8 cellular contexts compared by ENCODE assay signal in genomic region chr6:166381733-166382499, GRCh38. TPM values are rescaled to one million over a fixed set of nuclear protein-coding genes. Genes with fewer than 3 reads are reported as not detected.
DNase-seq lines count a peak whose midpoint lies in the region; ATAC-seq, FAIRE-seq and TF ChIP-seq lines count a peak whose summit lies in the region.

No MANE protein-coding gene starts in this region.

- POLR2A ChIA-PET in naive thymus-derived CD8-positive, alpha-beta T cell (lab: Charles Lee): interaction anchor here (0.6 to 1.8 kb wide), 5 partner anchors 29 to 106 kb away, joined by 3 to 5 read pairs (median 4); no protein-coding TSS in a partner anchor

- no peaks in the 10 kb centered on the region for H3K27me3 ChIP-seq in esophagus muscularis mucosa

- intact Hi-C loops in CD14-positive monocyte (cut with micrococcal nuclease): loop anchor here (2.0 to 10.0 kb wide), 4 partner anchors 39 to 245 kb away; partner anchors contain the start of genes RPS6KA2 (in 2 of the 2) and SFT2D1 (in 1 of the 2)
- intact Hi-C loops in esophagus muscularis mucosa (cut with DNase I): no loop called here

- H3K4me1 Mint-ChIP-seq in CD14-positive monocyte: peaks cover 14% of the 10 kb centered on the region
- peaks cover 6 to 21% (median 13%) of the 10 kb centered on the region in 4 donors for H3K4me1 Mint-ChIP-seq in naive thymus-derived CD8-positive, alpha-beta T cell

- peak overlapping the region; percentile 81 to 96 (median 82) for H3K4me3 ChIP-seq in esophagus muscularis mucosa

- ATAC-seq in HG03432 (IDR thresholded peaks at IDR 0.05; ENCODE audit: unreplicated experiment): peak; percentile 52
- ATAC-seq in naive thymus-derived CD8-positive, alpha-beta T cell: peak; percentile 21 to 45

- FAIRE-seq in GM19239 (lab: Jason Lieb, UNC): peak; percentile 90

- H3K9me3 Mint-ChIP-seq in CD14-positive monocyte: no peaks in the 10 kb centered on the region
- no peaks in the 10 kb centered on the region for H3K9me3 Mint-ChIP-seq in naive thymus-derived CD8-positive, alpha-beta T cell

- WGBS in esophagus muscularis mucosa: under 1% methylated on average over 14 of the region's 49 CpGs

- H3K27ac ChIP-seq in esophagus muscularis mucosa (replicated peaks in 1 of 4): peak overlapping the region; percentile 91 to 94 (median 92)

- H3K4me3 Mint-ChIP-seq in CD14-positive monocyte: peak overlapping the region; percentile 94 to 95
- peak overlapping the region; percentile 87 to 97 (median 92) for H3K4me3 Mint-ChIP-seq in naive thymus-derived CD8-positive, alpha-beta T cell

- H3K27me3 Mint-ChIP-seq in CD14-positive monocyte (ENCODE audit: low read depth in 3 of 3): no peaks in the 10 kb centered on the region
- H3K27me3 Mint-ChIP-seq in naive thymus-derived CD8-positive, alpha-beta T cell: no peaks in the 10 kb centered on the region

- no peaks in the 10 kb centered on the region for H3K9me3 ChIP-seq in esophagus muscularis mucosa

- TF ChIP-seq CTCF in CD14-positive monocyte (IDR thresholded peaks at IDR 0.05) (peak; percentile 95), esophagus muscularis mucosa (IDR thresholded peaks at IDR 0.05) (peak; percentile 78 to 81 (median 80))

- H3K27ac Mint-ChIP-seq in CD14-positive monocyte: peak overlapping the region; percentile 88 to 95 (median 91)
- peak overlapping the region; percentile 74 to 95 (median 92) for H3K27ac Mint-ChIP-seq in naive thymus-derived CD8-positive, alpha-beta T cell

- no peaks in the 10 kb centered on the region for H3K36me3 ChIP-seq in esophagus muscularis mucosa

- H3K4me1 ChIP-seq in esophagus muscularis mucosa: peaks cover 14 to 36% (median 24%) of the 10 kb centered on the region in 4 donors

- no peak for TF ChIP-seq EP300 in esophagus muscularis mucosa (IDR thresholded peaks at IDR 0.05)

- DNase-seq in CD14-positive monocyte (ENCODE audit: low spot score): peak; percentile 61
- no peak for DNase-seq in GM19239 (ENCODE audit: insufficient read length, low spot score)
- peak; percentile 59 to 77 for DNase-seq in NOMO-1 (lab: John Stamatoyannopoulos, UW; ENCODE audit: unreplicated experiment in 2 of 2)
- peak; percentile 53 for DNase-seq in activated T-cell treated with anti-CD3 and anti-CD28 coated beads for 1 hour (ENCODE audit: low read depth)
- no peak for DNase-seq in esophagus muscularis mucosa (ENCODE audit: extremely low spot score)
- DNase-seq in naive thymus-derived CD8-positive, alpha-beta T cell: peak; percentile 36 to 73 (median 65)
- peak; percentile 66 for DNase-seq in stimulated activated naive CD4-positive, alpha-beta T cell treated with Interleukin-2 at 50 U/mL for 16 hours (lab: John Stamatoyannopoulos, UW)

- peaks cover 4% of the 10 kb centered on the region in 2 donors for H3K36me3 Mint-ChIP-seq in CD14-positive monocyte
- peaks cover 0 to 2% (median 0%) of the 10 kb centered on the region in 3 donors for H3K36me3 Mint-ChIP-seq in naive thymus-derived CD8-positive, alpha-beta T cell

- no peak for TF ChIP-seq POLR2A in esophagus muscularis mucosa (IDR thresholded peaks at IDR 0.05; ENCODE audit: low read depth)

RNA-seq across cellular contexts. Expression of gene MPC1, which starts 0.8 kb away (rescaled TPM):
- 100 to 1,000 TPM; 104 to 122 TPM for polyA plus RNA-seq in CD14-positive monocyte
- 10 to 100 TPM; 54.7 to 68.1 (median 63.1) TPM for total RNA-seq in esophagus muscularis mucosa
- total RNA-seq in naive thymus-derived CD8-positive, alpha-beta T cell: 10 to 100 TPM; 33.5 to 38.8 TPM
- polyA plus RNA-seq in naive thymus-derived CD8-positive, alpha-beta T cell: 10 to 100 TPM; 64.1 to 76.7 (median 65.8) TPM

RNA-seq across cellular contexts. Expression of gene SFT2D1, which starts 39.6 kb away (rescaled TPM):
- 100 to 1,000 TPM; 140 to 166 TPM for polyA plus RNA-seq in CD14-positive monocyte
- total RNA-seq in esophagus muscularis mucosa: 10 to 100 TPM; 19.8 to 34.9 (median 27.9) TPM
- total RNA-seq in naive thymus-derived CD8-positive, alpha-beta T cell: 10 to 100 TPM; 28.5 to 30.9 TPM
- polyA plus RNA-seq in naive thymus-derived CD8-positive, alpha-beta T cell: 10 to 100 TPM; 44.2 to 58.1 (median 55.7) TPM

Comparison
In these comparisons a context has a peak if more than half of its experiments do, and no peak if none do; other contexts are left out.
1. DNase-seq: peak in CD14-positive monocyte (single experiment), NOMO-1 (2 of 2), activated T-cell treated with anti-CD3 and anti-CD28 coated beads for 1 hour (single experiment), naive thymus-derived CD8-positive, alpha-beta T cell (10 of 10) and stimulated activated naive CD4-positive, alpha-beta T cell treated with Interleukin-2 at 50 U/mL for 16 hours (single experiment); none in GM19239 (single experiment) and esophagus muscularis mucosa (single experiment).